20 cellular contexts compared by ENCODE assay signal in the genomic region with DNA sequence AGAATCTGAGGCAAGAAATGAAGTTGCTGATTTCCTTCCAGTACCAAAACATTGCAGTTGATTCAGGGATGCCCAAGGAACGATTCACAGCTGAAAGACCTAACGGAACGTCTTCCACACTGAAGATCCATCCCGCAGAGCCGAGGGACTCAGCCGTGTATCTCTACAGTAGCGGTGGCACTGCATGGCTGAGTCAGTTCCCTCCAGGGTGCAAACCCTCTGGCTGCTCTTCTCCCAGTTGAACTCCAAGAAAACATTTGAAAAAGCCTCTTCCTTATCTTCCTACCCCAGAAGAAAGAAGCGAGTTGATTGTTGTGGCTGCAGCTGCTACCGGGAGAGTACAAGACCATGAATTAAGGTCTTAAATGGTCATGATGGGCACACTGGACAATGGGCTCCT.
"Had no signal": no experiment of that assay in that cellular context is flagged by ENCODE, and none has a peak within 500 bp of the region (broad histone marks: within the 10 kb centered on the region; RNA-seq: fewer than 3 reads in every experiment).

No MANE protein-coding gene starts in this region.

- H3K36me3 ChIP-seq: left ventricle myocardium inferior, lower lobe of right lung, neural progenitor cell, ovary, right atrium auricular region, sigmoid colon, stomach, thoracic aorta, transverse colon had no signal

- H3K27me3 ChIP-seq: ovary, right atrium auricular region had no signal

- H3K9me3 ChIP-seq: left ventricle myocardium inferior, lower lobe of right lung, ovary, right atrium auricular region, sigmoid colon, stomach, thoracic aorta, transverse colon had no signal

- H3K4me2 ChIP-seq: neural progenitor cell had no signal

- DNase-seq: effector CD4-positive, alpha-beta T cell; endodermal cell; kidney; left cardiac atrium; lower lobe of right lung; nucleus accumbens; ovary; sigmoid colon; small intestine; stimulated activated CD4-positive, alpha-beta T cell treated with anti-CD3 and anti-CD28 coated beads, Interleukin-12 subunit alpha, Interleukin-12 subunit beta, amount 100 ng/mL, for 4 hours; stimulated activated naive CD4-positive, alpha-beta T cell; stomach; substantia nigra; transverse colon had no signal

- ATAC-seq: esophagus mucosa, left cardiac atrium, lower lobe of right lung had no signal

- H3K4me3 ChIP-seq: coronary artery, left ventricle myocardium inferior, lower lobe of right lung, neural progenitor cell, ovary, right atrium auricular region, sigmoid colon, stomach, thoracic aorta, transverse colon had no signal

- H3K9ac ChIP-seq: neural progenitor cell had no signal

- H3K27ac ChIP-seq: coronary artery, left ventricle myocardium inferior, lower lobe of right lung, neural progenitor cell, ovary, right atrium auricular region, sigmoid colon, stomach, thoracic aorta, transverse colon had no signal

- H3K4me1 ChIP-seq: left ventricle myocardium inferior, lower lobe of right lung, neural progenitor cell, right atrium auricular region, sigmoid colon, transverse colon had no signal
